In genomic region chr3:44236485-44236908, GRCh38 we compare ENCODE assay signal across 28 cellular contexts. TPM values are rescaled to one million over a fixed set of nuclear protein-coding genes. Genes with fewer than 3 reads are reported as not detected.
"Had no signal": no experiment of that assay in that cellular context is flagged by ENCODE, and none has a peak within 500 bp of the region (broad histone marks: within the 10 kb centered on the region; RNA-seq: fewer than 3 reads in every experiment).

No MANE protein-coding gene starts in this region.

- H3K4me3 ChIP-seq: breast epithelium, esophagus muscularis mucosa, lung, sigmoid colon, thyroid gland, upper lobe of left lung, vagina had no signal

- H3K27me3 ChIP-seq: breast epithelium, foreskin keratinocyte, pancreas, sigmoid colon, thyroid gland, upper lobe of left lung, vagina had no signal

- H3K27ac ChIP-seq: breast epithelium, esophagus muscularis mucosa, foreskin keratinocyte, psoas muscle, sigmoid colon, vagina, VCaP had no signal

- H3K9me3 Mint-ChIP-seq: activated naive CD4-positive, alpha-beta T cell treated with anti-CD3 and anti-CD28 coated beads, Interleukin-2, amount 10 ng/mL, durations not matched to agents 7 days and 5 days; activated T-cell treated with anti-CD3 and anti-CD28 coated beads, Interleukin-2, amount 50 U/mL, for 24 hours; dendritic cell treated with granulocyte-macrophage colony-stimulating factor and Interleukin-4, amounts not matched to agents 40 ng/mL and 50 ng/mL, for 4 days had no signal

- H3K36me3 ChIP-seq: breast epithelium, esophagus muscularis mucosa, heart right ventricle, left ventricle myocardium inferior, pancreas, sigmoid colon, thyroid gland, upper lobe of left lung, vagina had no signal

- H3K27me3 Mint-ChIP-seq: dendritic cell treated with granulocyte-macrophage colony-stimulating factor and Interleukin-4, amounts not matched to agents 40 ng/mL and 50 ng/mL, for 4 days had no signal

- H3K4me1 ChIP-seq: breast epithelium, foreskin keratinocyte, vagina had no signal

- H3K9me3 ChIP-seq: breast epithelium, esophagus muscularis mucosa, heart right ventricle, left ventricle myocardium inferior, pancreas, psoas muscle, sigmoid colon, thyroid gland, upper lobe of left lung, vagina had no signal

- H3K36me3 Mint-ChIP-seq: activated naive CD4-positive, alpha-beta T cell treated with anti-CD3 and anti-CD28 coated beads, Interleukin-2, amount 10 ng/mL, durations not matched to agents 7 days and 5 days; activated naive CD8-positive, alpha-beta T cell treated with anti-CD3 and anti-CD28 coated beads, Interleukin-2, amount 10 ng/mL, durations not matched to agents 7 days and 5 days; stimulated activated memory B cell treated with anti-CD40 and anti-IgM and Interleukin-4, amounts not matched to agents 10 μg/mL and 1 μg/mL and 100 μg/mL, for 72 hours had no signal

- H3K27ac Mint-ChIP-seq: activated naive CD4-positive, alpha-beta T cell treated with anti-CD3 and anti-CD28 coated beads, Interleukin-2, amount 10 ng/mL, durations not matched to agents 7 days and 5 days; activated naive CD8-positive, alpha-beta T cell treated with anti-CD3 and anti-CD28 coated beads, Interleukin-2, amount 10 ng/mL, durations not matched to agents 7 days and 5 days; activated T-cell treated with anti-CD3 and anti-CD28 coated beads, Interleukin-2, amount 50 U/mL, for 24 hours; dendritic cell treated with granulocyte-macrophage colony-stimulating factor and Interleukin-4, amounts not matched to agents 40 ng/mL and 50 ng/mL, for 4 days; stimulated activated memory B cell treated with anti-CD40 and anti-IgM and Interleukin-4, amounts not matched to agents 10 μg/mL and 1 μg/mL and 100 μg/mL, for 72 hours; stimulated activated naive CD8-positive, alpha-beta T cell treated with anti-CD3 and anti-CD28 coated beads, Interleukin-15, amount 100 ng/mL, for 72 hours had no signal

- H3K4me3 Mint-ChIP-seq: activated naive CD4-positive, alpha-beta T cell treated with anti-CD3 and anti-CD28 coated beads, Interleukin-2, amount 10 ng/mL, durations not matched to agents 7 days and 5 days; activated T-cell treated with anti-CD3 and anti-CD28 coated beads, Interleukin-2, amount 50 U/mL, for 24 hours; endodermal cell; neural crest cell; stimulated activated memory B cell treated with anti-CD40 and anti-IgM and Interleukin-4, amounts not matched to agents 10 μg/mL and 1 μg/mL and 100 μg/mL, for 72 hours; stimulated activated naive CD8-positive, alpha-beta T cell treated with anti-CD3 and anti-CD28 coated beads, Interleukin-15, amount 100 ng/mL, for 72 hours had no signal

- DNase-seq: activated CD8-positive, alpha-beta memory T cell treated with anti-CD3 and anti-CD28 coated beads for 24 hours; activated gamma-delta T cell; activated naive CD8-positive, alpha-beta T cell treated with anti-CD3 and anti-CD28 coated beads, Interleukin-2, amount 10 ng/mL, durations not matched to agents 7 days and 5 days had no signal

RNA-seq across cellular contexts. Expression of gene TOPAZ1, which starts 5.2 kb away (rescaled TPM):
- total RNA-seq: activated naive CD8-positive, alpha-beta T cell treated with anti-CD3 and anti-CD28 coated beads, Interleukin-2, amount 10 ng/mL, durations not matched to agents 7 days and 5 days; breast epithelium; endodermal cell; esophagus muscularis mucosa; foreskin keratinocyte; glomerular endothelial cell; heart right ventricle; left ventricle myocardium inferior; lung; mesenteric fat pad; naive thymus-derived CD4-positive, alpha-beta T cell; neural crest cell; pancreas; psoas muscle; sigmoid colon; T-helper 1 cell treated with Interleukin-12 subunit alpha and Interleukin-12 subunit beta and Interleukin-4 antibody, amounts not matched to agents 30 ng/mL and 1 ng/mL, for 36 hours; upper lobe of left lung; vagina had no signal
- polyA plus RNA-seq: foreskin keratinocyte; heart right ventricle; lung; naive thymus-derived CD4-positive, alpha-beta T cell; pancreas; psoas muscle; sigmoid colon; small intestine had no signal
